Comparison of ENCODE assay signal across 8 cellular contexts in genomic region chr7:142485617-142486226, GRCh38.
DNase-seq lines count a peak whose midpoint lies in the region; ATAC-seq, FAIRE-seq and TF ChIP-seq lines count a peak whose summit lies in the region.

No MANE protein-coding gene starts in this region.

- no peaks in the 10 kb centered on the region for H3K36me3 ChIP-seq in A673 (ENCODE audit: insufficient read depth, low read length, poor library complexity, severe bottlenecking)

- no peaks in the 10 kb centered on the region for H3K9me3 ChIP-seq in A673 (ENCODE audit: low read depth, low read length, poor library complexity, severe bottlenecking)

- no peaks in the 10 kb centered on the region for H3K4me1 ChIP-seq in A673 (ENCODE audit: insufficient read depth, low read length, poor library complexity, severe bottlenecking)

- FAIRE-seq in urothelium cell line (lab: Jason Lieb, UNC): no peak

- H3K4me3 ChIP-seq in A673 (ENCODE audit: low read depth, low read length, poor library complexity, severe bottlenecking) (no peak overlapping the region), fibroblast of mammary gland (ENCODE audit: control insufficient read depth, low read depth, low read length) (no peak overlapping the region)

- DNase-seq in A673 (ENCODE audit: low spot score): no peak
- DNase-seq in GM03348 (ENCODE audit: low spot score): peak; percentile 21
- DNase-seq in fibroblast of mammary gland (ENCODE audit: low read depth): no peak
- DNase-seq in NCI-H510A treated with DMSO at 0.1 percent for 48 hours (lab: John Stamatoyannopoulos, UW): no peak
- no peak for DNase-seq in NCI-H2227 (lab: John Stamatoyannopoulos, UW; ENCODE audit: unreplicated experiment)
- DNase-seq in urothelium cell line (ENCODE audit: low spot score): no peak
- no peak for DNase-seq in NCI-H345 treated with DMSO at 0.1 percent for 48 hours (lab: John Stamatoyannopoulos, UW; ENCODE audit: unreplicated experiment)

- peak; percentile 48 for TF ChIP-seq CTCF in A673 (conservative IDR thresholded peaks at IDR 0.05; ENCODE audit: low read depth, low read length)
- TF ChIP-seq CTCF in fibroblast of mammary gland (conservative IDR thresholded peaks at IDR 0.05; ENCODE audit: control insufficient read depth, insufficient read depth, low read depth, low read length): peak; percentile 62

- H3K27me3 ChIP-seq in A673 (replicated peaks; ENCODE audit: insufficient read depth, low read depth, low read length, poor library complexity): no peaks in the 10 kb centered on the region

- H3K27ac ChIP-seq in A673 (ENCODE audit: low read depth, low read length, poor library complexity, severe bottlenecking): no peak overlapping the region

- no TSS peak for BruUV-seq in A673 (replicated peaks; lab: Mats Ljungman, UMichigan)

- intact Hi-C loops in A673 (cut with micrococcal nuclease; ENCODE audit: unreplicated experiment): no loop called here

- CTCF ChIA-PET in A673 (lab: Charles Lee): no interaction called here

- peak; percentile 13; the same call in 1 of the 3 replicates for ATAC-seq in SK-N-SH treated with all-trans-retinoic acid at 6 μM for 48 hours

- POLR2A ChIA-PET in A673 (lab: Charles Lee; ENCODE audit: low non-redundant PET): no interaction called here

TF ChIP-seq in SK-N-SH treated with all-trans-retinoic acid at 6 μM for 48 hours, 23 proteins besides CTCF, POLR2A, EP300 and RAD21:
- TF ChIP-seq TCF4 (CRISPR knock-in tag; IDR thresholded peaks at IDR 0.05; ENCODE audit: borderline replicate concordance): no peak
- no peak for TF ChIP-seq RARB (CRISPR knock-in tag; IDR thresholded peaks at IDR 0.05)
- TF ChIP-seq BACH2 (CRISPR knock-in tag; IDR thresholded peaks at IDR 0.05; ENCODE audit: borderline replicate concordance): no peak
- TF ChIP-seq CSRNP3 (CRISPR knock-in tag; IDR thresholded peaks at IDR 0.05): no peak
- TF ChIP-seq ARNTL (CRISPR knock-in tag; IDR thresholded peaks at IDR 0.05; ENCODE audit: borderline replicate concordance, low read depth): no peak
- no peak for TF ChIP-seq ZNF565 (CRISPR knock-in tag; conservative IDR thresholded peaks at IDR 0.05; ENCODE audit: low read depth)
- TF ChIP-seq ESRRG (CRISPR knock-in tag; IDR thresholded peaks at IDR 0.05): no peak
